8 cellular contexts compared by ENCODE assay signal in the genomic region with DNA sequence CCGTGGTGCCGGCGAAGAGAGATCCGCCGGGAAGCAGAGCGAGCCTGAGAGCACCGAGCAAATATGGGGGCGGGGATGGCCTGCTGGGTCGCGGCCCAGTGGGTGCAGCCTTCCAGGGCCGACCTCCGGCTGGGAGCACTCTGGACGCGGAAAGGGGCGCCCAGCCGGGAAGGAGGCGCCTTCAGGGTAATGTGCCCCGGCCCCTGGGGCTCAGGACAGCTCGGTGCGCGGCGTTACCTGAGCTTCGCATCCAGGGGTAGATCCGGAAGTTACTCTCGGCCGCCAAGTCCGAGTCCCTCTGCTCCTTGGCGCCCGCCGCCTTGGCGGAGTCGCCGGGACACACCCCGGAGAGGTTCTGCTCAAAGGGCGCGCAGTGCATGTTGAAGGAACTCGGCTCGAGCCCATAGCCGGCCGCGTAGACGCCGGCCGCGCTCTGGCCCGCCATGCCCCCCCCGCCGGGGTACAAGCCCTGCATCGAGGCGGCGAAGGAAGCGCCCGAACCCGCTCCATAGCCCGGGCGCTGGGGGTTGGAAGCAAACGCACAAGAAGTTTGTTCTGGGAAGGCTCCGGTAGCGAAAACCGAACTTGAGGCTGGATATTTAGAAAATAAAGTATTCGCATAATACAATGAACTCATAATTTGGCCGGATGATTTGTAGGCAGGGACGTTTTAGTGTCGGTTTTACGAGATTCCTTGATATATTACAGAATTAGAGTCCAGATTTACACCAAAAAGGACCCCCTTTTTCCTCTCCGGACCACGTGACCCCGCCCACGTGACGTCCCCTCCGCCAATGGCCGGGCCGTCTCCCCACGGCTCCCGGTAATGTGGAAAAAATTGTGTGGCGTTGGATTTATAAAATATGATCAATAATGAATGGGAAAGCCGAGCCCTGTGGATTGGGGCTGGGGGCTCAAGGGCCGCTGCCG. TPM values are rescaled to one million over a fixed set of nuclear protein-coding genes. Genes with fewer than 3 reads are reported as not detected.
DNase-seq lines count a peak whose midpoint lies in the region; ATAC-seq and TF ChIP-seq lines count a peak whose summit lies in the region.

A gene (minus strand): TSS at position 736 of the 930 bp plus-strand sequence. CDS start 99 bp downstream, at position 637.

- peaks cover 98% of the 10 kb centered on the region for H3K27me3 ChIP-seq in mucosa of stomach (ENCODE audit: control insufficient read depth, insufficient read depth, low read length)
- H3K27me3 ChIP-seq in tibial artery = peaks cover 12 to 99% of the 10 kb centered on the region in 2 donors

- in situ Hi-C loops in endometrial microvascular endothelial cells (cut with HindIII; ENCODE audit: inconsistent ontology term, low pct_unique_long_range_greater_than_20kb, low sequenced_read_pairs) = no loop called here

- no peaks in the 10 kb centered on the region for H3K36me3 ChIP-seq in mucosa of stomach (ENCODE audit: control insufficient read depth, insufficient read depth, low read length)
- H3K36me3 ChIP-seq in tibial artery = no peaks in the 10 kb centered on the region

- peak; percentile 66 for DNase-seq in DMS53 (lab: John Stamatoyannopoulos, UW)
- no peak for DNase-seq in DMS53 treated with DMSO at 0.1 percent for 48 hours (lab: John Stamatoyannopoulos, UW; ENCODE audit: unreplicated experiment)
- peak; percentile 53 for DNase-seq in NCI-H1105 (lab: John Stamatoyannopoulos, UW)
- peak; percentile 74 for DNase-seq in activated CD4-positive, CD25-positive, alpha-beta regulatory T cell treated with anti-CD3 and anti-CD28 coated beads, Interleukin-2, amount 50 U/mL, for 72 hours
- DNase-seq in tibial artery = peak in 1 of 2 donors; percentile 54

- no peaks in the 10 kb centered on the region for H3K9me3 ChIP-seq in mucosa of stomach (ENCODE audit: control insufficient read depth, low read length)
- no peaks in the 10 kb centered on the region for H3K9me3 ChIP-seq in tibial artery

- H3K4me3 ChIP-seq in mucosa of stomach (ENCODE audit: low read length) (peak within 1 kb of the TSS; percentile 46), tibial artery (peak within 1 kb of the TSS; percentile 38 to 49)

- TF ChIP-seq CTCF in tibial artery (IDR thresholded peaks at IDR 0.05) = no peak

- H3K27ac ChIP-seq in tibial artery = peak within 1 kb of the TSS in 1 of 2 donors; percentile 6

- H3K9ac ChIP-seq in mucosa of stomach (ENCODE audit: low read length) = peak within 1 kb of the TSS; percentile 39

- no peak for ATAC-seq in GM19452 (IDR thresholded peaks at IDR 0.05; ENCODE audit: unreplicated experiment)

- H3K4me1 ChIP-seq in mucosa of stomach (ENCODE audit: control insufficient read depth, insufficient read depth, low read length) = peaks cover 18% of the 10 kb centered on the region
- peaks cover 0 to 50% (median 43%) of the 10 kb centered on the region in 4 donors for H3K4me1 ChIP-seq in tibial artery

- intact Hi-C loops in tibial artery (cut with DNase I; ENCODE audit: low total_unique reads) = no loop called here

RNA-seq across cellular contexts. Expression of the gene that starts here (rescaled TPM):
- total RNA-seq in endometrial microvascular endothelial cells (ENCODE audit: inconsistent ontology term) = 28.6 TPM
